1 cellular context compared by ENCODE assay signal in the genomic region with DNA sequence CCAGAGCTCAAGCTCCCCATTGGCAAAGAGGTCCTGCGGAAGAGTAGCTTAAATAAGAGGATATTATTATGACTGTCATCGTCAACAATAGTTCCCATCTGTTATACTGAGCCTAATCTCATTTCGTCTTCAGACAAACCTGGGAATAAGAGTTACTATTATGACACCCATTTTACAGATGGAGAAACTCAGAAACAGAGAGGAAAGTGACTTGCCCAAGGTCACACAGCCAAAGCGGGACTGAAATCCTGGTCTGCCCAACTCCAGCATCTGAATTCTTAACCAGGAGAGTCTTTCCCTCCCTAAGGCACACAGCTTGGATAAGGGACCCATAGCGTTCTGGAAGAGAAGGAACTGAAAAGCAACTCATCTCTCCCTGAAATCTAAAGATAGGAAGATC.
TF ChIP-seq lines count a peak whose summit lies in the region.

No MANE protein-coding gene starts in this region.

TF ChIP-seq in H1, 55 proteins besides CTCF, POLR2A, EP300 and RAD21 (continued from another document):
- TF ChIP-seq RBBP5 (IDR thresholded peaks at IDR 0.05; ENCODE audit: borderline replicate concordance, low read depth, low read length) (no peak), KDM5A (IDR thresholded peaks at IDR 0.05; ENCODE audit: low read length) (no peak), RNF2 (IDR thresholded peaks at IDR 0.05; ENCODE audit: borderline replicate concordance, low read depth, low read length, missing control alignments, poor library complexity, severe bottlenecking) (no peak), SIX5 (IDR thresholded peaks at IDR 0.05; ENCODE audit: low read depth, low read length) (no peak), TAF1 (IDR thresholded peaks at IDR 0.05; ENCODE audit: low read depth, low read length) (no peak), TAF7 (optimal IDR thresholded peaks at IDR 0.05; ENCODE audit: borderline replicate concordance, low read depth, low read length) (no peak), GABPA (IDR thresholded peaks at IDR 0.05; ENCODE audit: borderline replicate concordance, insufficient read depth, low read length) (no peak), EZH2 (IDR thresholded peaks at IDR 0.05; ENCODE audit: low read depth, low read length, severe bottlenecking) (no peak), ZNF274 (IDR thresholded peaks at IDR 0.05; ENCODE audit: borderline replicate concordance, extremely low read depth, low read length) (no peak), MAFK (IDR thresholded peaks at IDR 0.05; ENCODE audit: low read depth, low read length) (no peak), CHD2 (IDR thresholded peaks at IDR 0.05; ENCODE audit: low read length) (no peak)
- TF ChIP-seq, protein P1, sequence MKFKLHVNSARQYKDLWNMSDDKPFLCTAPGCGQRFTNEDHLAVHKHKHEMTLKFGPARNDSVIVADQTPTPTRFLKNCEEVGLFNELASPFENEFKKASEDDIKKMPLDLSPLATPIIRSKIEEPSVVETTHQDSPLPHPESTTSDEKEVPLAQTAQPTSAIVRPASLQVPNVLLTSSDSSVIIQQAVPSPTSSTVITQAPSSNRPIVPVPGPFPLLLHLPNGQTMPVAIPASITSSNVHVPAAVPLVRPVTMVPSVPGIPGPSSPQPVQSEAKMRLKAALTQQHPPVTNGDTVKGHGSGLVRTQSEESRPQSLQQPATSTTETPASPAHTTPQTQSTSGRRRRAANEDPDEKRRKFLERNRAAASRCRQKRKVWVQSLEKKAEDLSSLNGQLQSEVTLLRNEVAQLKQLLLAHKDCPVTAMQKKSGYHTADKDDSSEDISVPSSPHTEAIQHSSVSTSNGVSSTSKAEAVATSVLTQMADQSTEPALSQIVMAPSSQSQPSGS (IDR thresholded peaks at IDR 0.05; ENCODE audit: low read length), result no peak
- TF ChIP-seq, protein P2, sequence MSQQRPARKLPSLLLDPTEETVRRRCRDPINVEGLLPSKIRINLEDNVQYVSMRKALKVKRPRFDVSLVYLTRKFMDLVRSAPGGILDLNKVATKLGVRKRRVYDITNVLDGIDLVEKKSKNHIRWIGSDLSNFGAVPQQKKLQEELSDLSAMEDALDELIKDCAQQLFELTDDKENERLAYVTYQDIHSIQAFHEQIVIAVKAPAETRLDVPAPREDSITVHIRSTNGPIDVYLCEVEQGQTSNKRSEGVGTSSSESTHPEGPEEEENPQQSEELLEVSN (IDR thresholded peaks at IDR 0.05), result no peak
